21 cellular contexts compared by ENCODE assay signal in genomic region chr3:39224288-39224687, GRCh38. TPM values are rescaled to one million over a fixed set of nuclear protein-coding genes. Genes with fewer than 3 reads are reported as not detected.
DNase-seq lines count a peak whose midpoint lies in the region; ATAC-seq and TF ChIP-seq lines count a peak whose summit lies in the region.
"Had no signal": no experiment of that assay in that cellular context is flagged by ENCODE, and none has a peak within 500 bp of the region (broad histone marks: within the 10 kb centered on the region; RNA-seq: fewer than 3 reads in every experiment).

No MANE protein-coding gene starts in this region.

- TF ChIP-seq POLR2A in HCT116 (IDR thresholded peaks at IDR 0.05; ENCODE audit: borderline replicate concordance, extremely low read depth, insufficient read depth, insufficient read length) (no peak), esophagus muscularis mucosa (IDR thresholded peaks at IDR 0.05; ENCODE audit: low read depth) (no peak), GM18505 (IDR thresholded peaks at IDR 0.05; ENCODE audit: borderline replicate concordance, extremely low read depth, insufficient read depth, insufficient read length) (no peak)

- no peaks in the 10 kb centered on the region for H4K20me1 ChIP-seq in HCT116 (ENCODE audit: insufficient read depth)

- 0 out of 2 replicates have a peak, but pooled peaks have one; percentile 2 for TF ChIP-seq RAD21 in HCT116 (IDR thresholded peaks at IDR 0.05; ENCODE audit: low read depth)

- H3K79me2 ChIP-seq in HCT116 (ENCODE audit: insufficient read depth, low read length) (no peaks in the 10 kb centered on the region), parathyroid adenoma (no peaks in the 10 kb centered on the region)

- H3K27ac ChIP-seq in HCT116 (ENCODE audit: low read depth, low read length) (no peak overlapping the region), esophagus muscularis mucosa (replicated peaks in 1 of 4) (no peak overlapping the region), parathyroid adenoma (peak overlapping the region; percentile 60)
- H3K27ac ChIP-seq: C4-2B, GM23248 had no signal

- no peaks in the 10 kb centered on the region for H3K36me3 Mint-ChIP-seq in stimulated activated naive CD8-positive, alpha-beta T cell treated with anti-CD3 and anti-CD28 coated beads, Interleukin-15, Interleukin-2, amounts not matched to agents 100 ng/mL and 50 ng/mL, for 24 hours (ENCODE audit: low read depth)
- H3K36me3 Mint-ChIP-seq: IgD-negative memory B cell had no signal

- H3K4me2 ChIP-seq in HCT116 (ENCODE audit: low read length): no peak overlapping the region
- no peak overlapping the region for H3K4me2 ChIP-seq in parathyroid adenoma (ENCODE audit: low read length)

- no peaks in the 10 kb centered on the region for H3K9me2 ChIP-seq in HCT116 (ENCODE audit: insufficient read depth)

- POLR2A ChIA-PET in HCT116 (lab: Charles Lee): no interaction called here

- H3K9me3 Mint-ChIP-seq in stimulated activated naive CD8-positive, alpha-beta T cell treated with anti-CD3 and anti-CD28 coated beads, Interleukin-15, Interleukin-2, amounts not matched to agents 100 ng/mL and 50 ng/mL, for 24 hours: no peaks in the 10 kb centered on the region
- H3K9me3 Mint-ChIP-seq: CD4-positive, alpha-beta T cell; HFFc6 had no signal

- DNase-seq in stimulated activated naive CD8-positive, alpha-beta T cell treated with anti-CD3 and anti-CD28 coated beads, Interleukin-15, Interleukin-2, amounts not matched to agents 100 U/mL and 50 U/mL, for 24 hours: no peak
- DNase-seq in HCT116 (ENCODE audit: low read depth, low spot score): no peak
- DNase-seq in esophagus muscularis mucosa (ENCODE audit: extremely low spot score): peak; percentile 50
- DNase-seq in HCEC 1CT: no peak
- DNase-seq: AML-193; Caco-2; CD4-positive, alpha-beta T cell; DMS153; DMS79; GF-D8; GM23248; HFFc6; KG1 had no signal

- no peak for TF ChIP-seq EP300 in esophagus muscularis mucosa (IDR thresholded peaks at IDR 0.05)

- H3K9ac ChIP-seq in HCT116 (ENCODE audit: low read length) (no peak overlapping the region), parathyroid adenoma (no peak overlapping the region)
- H3K9ac ChIP-seq: GM23248 had no signal

- TF ChIP-seq CTCF in HCT116 (IDR thresholded peaks at IDR 0.05 in 2 of 3, conservative IDR thresholded peaks at IDR 0.05 in 1 of 3; ENCODE audit: borderline replicate concordance in 1 of 3, insufficient read depth in 1 of 3, low read depth in 2 of 3, low read length in 2 of 3) (no peak), esophagus muscularis mucosa (IDR thresholded peaks at IDR 0.05) (no peak), parathyroid adenoma (IDR thresholded peaks at IDR 0.05) (no peak)

- H3K4me1 Mint-ChIP-seq in stimulated activated naive CD8-positive, alpha-beta T cell treated with anti-CD3 and anti-CD28 coated beads, Interleukin-15, Interleukin-2, amounts not matched to agents 100 ng/mL and 50 ng/mL, for 24 hours (ENCODE audit: low read depth): peaks cover 19% of the 10 kb centered on the region

- RAD21 ChIA-PET in HCT116 (lab: Charles Lee; ENCODE audit: low non-redundant PET in 1 of 2, low total read pairs in 2 of 2, uncharacterized antibody in 2 of 2, unreplicated experiment in 2 of 2): no interaction called here

- no peaks in the 10 kb centered on the region for H3K4me1 ChIP-seq in HCT116 (ENCODE audit: control insufficient read depth in 1 of 2, insufficient read depth in 2 of 2, low read length in 2 of 2)
- H3K4me1 ChIP-seq in esophagus muscularis mucosa: peaks cover 0 to 4% (median 0%) of the 10 kb centered on the region in 4 donors
- H3K4me1 ChIP-seq in parathyroid adenoma: peaks cover 14% of the 10 kb centered on the region
- H3K4me1 ChIP-seq: Caco-2, HAP-1 had no signal

- H3K27me3 Mint-ChIP-seq in stimulated activated naive CD8-positive, alpha-beta T cell treated with anti-CD3 and anti-CD28 coated beads, Interleukin-15, Interleukin-2, amounts not matched to agents 100 ng/mL and 50 ng/mL, for 24 hours: peaks cover 7% of the 10 kb centered on the region

- peaks cover 44% of the 10 kb centered on the region for H3K27me3 ChIP-seq in HCT116 (ENCODE audit: insufficient read depth, low read length)
- H3K27me3 ChIP-seq in esophagus muscularis mucosa: no peaks in the 10 kb centered on the region
- no peaks in the 10 kb centered on the region for H3K27me3 ChIP-seq in parathyroid adenoma (ENCODE audit: control insufficient read depth, insufficient read depth, low read length)

- H3K4me3 ChIP-seq in HCT116 (replicated peaks in 1 of 2; ENCODE audit: low read depth in 1 of 2, low read length in 2 of 2): no peak overlapping the region
- H3K4me3 ChIP-seq in esophagus muscularis mucosa: no peak overlapping the region
- H3K4me3 ChIP-seq in parathyroid adenoma (ENCODE audit: low read depth, low read length): no peak overlapping the region
- H3K4me3 ChIP-seq: GM23248, HAP-1 had no signal

- CTCF ChIA-PET in HCT116 (lab: Charles Lee): no interaction called here

- H3K36me3 ChIP-seq in HCT116 (ENCODE audit: control insufficient read depth in 1 of 2, insufficient read depth in 2 of 2, low read length in 2 of 2) (no peaks in the 10 kb centered on the region), esophagus muscularis mucosa (no peaks in the 10 kb centered on the region), parathyroid adenoma (ENCODE audit: control insufficient read depth, insufficient read depth, low read length) (no peaks in the 10 kb centered on the region)
- H3K36me3 ChIP-seq: HAP-1 had no signal

- peak overlapping the region; percentile 5 for H3K27ac Mint-ChIP-seq in stimulated activated naive CD8-positive, alpha-beta T cell treated with anti-CD3 and anti-CD28 coated beads, Interleukin-15, Interleukin-2, amounts not matched to agents 100 ng/mL and 50 ng/mL, for 24 hours
- H3K27ac Mint-ChIP-seq: CD4-positive, alpha-beta T cell; HFFc6; IgD-negative memory B cell had no signal

- 95% methylated on average over 2 of the region's 2 CpGs for WGBS in esophagus muscularis mucosa

- no peaks in the 10 kb centered on the region for H3K9me3 ChIP-seq in HCT116 (ENCODE audit: control insufficient read depth in 1 of 2, insufficient read depth in 1 of 2, low read depth in 1 of 2, low read length in 2 of 2)
- H3K9me3 ChIP-seq in esophagus muscularis mucosa: no peaks in the 10 kb centered on the region
- H3K9me3 ChIP-seq in parathyroid adenoma (ENCODE audit: control insufficient read depth, low read length): no peaks in the 10 kb centered on the region
- H3K9me3 ChIP-seq: Caco-2, HAP-1 had no signal

- intact Hi-C loops in HCT116 (cut with micrococcal nuclease) (no loop called here), esophagus muscularis mucosa (cut with DNase I) (no loop called here)

- no peak overlapping the region for H3K4me3 Mint-ChIP-seq in stimulated activated naive CD8-positive, alpha-beta T cell treated with anti-CD3 and anti-CD28 coated beads, Interleukin-15, Interleukin-2, amounts not matched to agents 100 ng/mL and 50 ng/mL, for 24 hours
- H3K4me3 Mint-ChIP-seq: CD4-positive, alpha-beta T cell; HFFc6; IgD-negative memory B cell had no signal

- BruUV-seq in HCT116 (replicated peaks; lab: Mats Ljungman, UMichigan): no TSS peak

- no peak for ATAC-seq in stimulated activated naive CD8-positive, alpha-beta T cell treated with anti-CD3 and anti-CD28 coated beads, Interleukin-15, Interleukin-2, amounts not matched to agents 100 U/mL and 50 U/mL, for 24 hours
- ATAC-seq in HCT116: no peak
- no peak for ATAC-seq in HG02973 (IDR thresholded peaks at IDR 0.05; ENCODE audit: unreplicated experiment)
- ATAC-seq in GM18505 (IDR thresholded peaks at IDR 0.05; ENCODE audit: unreplicated experiment): no peak

- H2AFZ ChIP-seq in HCT116 (ENCODE audit: low read depth, low read length, poor library complexity, severe bottlenecking): no peak overlapping the region
- no peak overlapping the region for H2AFZ ChIP-seq in parathyroid adenoma
- H2AFZ ChIP-seq: GM23248 had no signal

TF ChIP-seq in HCT116, 20 proteins besides CTCF, POLR2A, EP300 and RAD21 (continues in another document):
- TF ChIP-seq ATF3 (IDR thresholded peaks at IDR 0.05) (no peak), CBX3 (IDR thresholded peaks at IDR 0.05; ENCODE audit: low read depth) (no peak), SP1 (IDR thresholded peaks at IDR 0.05; ENCODE audit: low read depth) (no peak), SIN3A (IDR thresholded peaks at IDR 0.05; ENCODE audit: low read depth) (no peak), TCF7L2 (IDR thresholded peaks at IDR 0.05; ENCODE audit: borderline replicate concordance, extremely low read depth, insufficient read depth, insufficient read length) (no peak), EGR1 (IDR thresholded peaks at IDR 0.05; ENCODE audit: low read depth) (no peak), FOSL1 (IDR thresholded peaks at IDR 0.05; ENCODE audit: low read depth) (no peak), EZH2phosphoT487 (IDR thresholded peaks at IDR 0.05; ENCODE audit: borderline replicate concordance) (no peak), POLR2AphosphoS5 (IDR thresholded peaks at IDR 0.05; ENCODE audit: low read depth, low read length) (no peak)

RNA-seq across cellular contexts. Expression of gene XIRP1, which starts 31.9 kb away (rescaled TPM):
- total RNA-seq in HCT116 (2021; ENCODE audit: unreplicated experiment) (not detected), esophagus muscularis mucosa (1 to 10 TPM in 1 of 4 donors, not detected in 3; 1.3 TPM)
- 0.01 TPM in 1 of 2 replicates, not detected in the other for polyA plus RNA-seq in HCT116 (2012)
- total RNA-seq: Caco-2; CD4-positive, alpha-beta T cell; GM23248; H4; HFFc6 had no signal
- polyA plus RNA-seq: GM23248, IgD-negative memory B cell had no signal

RNA-seq across cellular contexts. Expression of gene CX3CR1, which starts 55.5 kb away (rescaled TPM):
- total RNA-seq in HCT116 (2021; ENCODE audit: unreplicated experiment): 0.10 TPM
- 0.05 TPM in 1 of 2 replicates, not detected in the other for polyA plus RNA-seq in HCT116 (2012)
- under 1 TPM; 0.23 to 0.78 (median 0.46) TPM for total RNA-seq in esophagus muscularis mucosa
- total RNA-seq: GM23248, H4, HFFc6 had no signal
- polyA plus RNA-seq: GM23248 had no signal
